Comparison of ENCODE assay signal across 30 cellular contexts in genomic region chr5:79576606-79577289, GRCh38.
"Had no signal": no experiment of that assay in that cellular context is flagged by ENCODE, and none has a peak within 500 bp of the region (broad histone marks: within the 10 kb centered on the region; RNA-seq: fewer than 3 reads in every experiment).

No MANE protein-coding gene starts in this region.

- H3K9me3 ChIP-seq: psoas muscle, uterus had no signal

- H3K4me1 Mint-ChIP-seq: endodermal cell; stimulated activated memory B cell treated with anti-CD40 and anti-IgM and Interleukin-4, amounts not matched to agents 10 μg/mL and 1 μg/mL and 100 μg/mL, for 72 hours had no signal

- H3K4me1 ChIP-seq: parathyroid adenoma, uterus had no signal

- H3K27me3 Mint-ChIP-seq: activated naive CD8-positive, alpha-beta T cell treated with anti-CD3 and anti-CD28 coated beads, Interleukin-2, amount 10 ng/mL, durations not matched to agents 7 days and 5 days; dendritic cell treated with granulocyte-macrophage colony-stimulating factor and Interleukin-4, amounts not matched to agents 40 ng/mL and 50 ng/mL, for 4 days; type B pancreatic cell had no signal

- H3K4me3 ChIP-seq: hepatocyte, psoas muscle, smooth muscle cell, uterus had no signal

- H3K36me3 Mint-ChIP-seq: activated naive CD4-positive, alpha-beta T cell treated with anti-CD3 and anti-CD28 coated beads, Interleukin-2, amount 10 ng/mL, durations not matched to agents 7 days and 5 days had no signal

- H3K27ac ChIP-seq: brain microvascular endothelial cell, hepatocyte, parathyroid adenoma, psoas muscle, uterus, WERI-Rb-1 had no signal

- H3K4me2 ChIP-seq: hepatocyte, smooth muscle cell had no signal

- H3K27me3 ChIP-seq: brain microvascular endothelial cell, hepatocyte, uterus had no signal

- H3K79me2 ChIP-seq: hepatocyte, parathyroid adenoma had no signal

- H3K27ac Mint-ChIP-seq: activated naive CD4-positive, alpha-beta T cell treated with anti-CD3 and anti-CD28 coated beads, Interleukin-2, amount 10 ng/mL, durations not matched to agents 7 days and 5 days; activated naive CD8-positive, alpha-beta T cell treated with anti-CD3 and anti-CD28 coated beads, Interleukin-2, amount 10 ng/mL, durations not matched to agents 7 days and 5 days; endodermal cell; stimulated activated memory B cell treated with anti-CD40 and anti-IgM and Interleukin-4, amounts not matched to agents 10 μg/mL and 1 μg/mL and 100 μg/mL, for 72 hours; T-helper 2 cell treated with Interferon-gamma antibody and Interleukin-4, amounts not matched to agents 5 μg/mL and 100 μg/mL, for 36 hours; type B pancreatic cell had no signal

- DNase-seq: activated CD4-positive, alpha-beta T cell treated with anti-CD3 and anti-CD28 coated beads for 48 hours; activated CD4-positive, alpha-beta T cell treated with anti-CD3 and anti-CD28 coated beads, Interleukin-2, amount 50 U/mL, for 48 hours; activated CD8-positive, alpha-beta memory T cell treated with anti-CD3 and anti-CD28 coated beads for 24 hours; activated gamma-delta T cell; activated naive CD4-positive, alpha-beta T cell treated with anti-CD3 and anti-CD28 coated beads, Interleukin-2, amount 10 ng/mL, durations not matched to agents 7 days and 5 days; activated naive CD8-positive, alpha-beta T cell treated with anti-CD3 and anti-CD28 coated beads, Interleukin-2, amount 10 ng/mL, durations not matched to agents 7 days and 5 days; brain microvascular endothelial cell; caudate nucleus; endodermal cell; glutamatergic neuron; islet precursor cell; left ventricle myocardium superior; midbrain; naive thymus-derived CD4-positive, alpha-beta T cell; nucleus accumbens; psoas muscle; stimulated activated CD4-positive, alpha-beta T cell treated with anti-CD3 and anti-CD28 coated beads, Interleukin-1b, Interleukin-23, amount 100 ng/mL, for 48 hours; stimulated activated CD4-positive, alpha-beta T cell treated with anti-CD3 and anti-CD28 coated beads, Interleukin-4, amount 100 ng/mL, for 4 hours; stimulated activated CD8-positive, alpha-beta memory T cell treated with anti-CD3 and anti-CD28 coated beads, Interleukin-4, amount 100 ng/mL, for 48 hours; stimulated activated naive CD8-positive, alpha-beta T cell treated with anti-CD3 and anti-CD28 coated beads, Interleukin-15, amount 100 ng/mL, for 72 hours; substantia nigra; uterus; WERI-Rb-1 had no signal

- H3K9ac ChIP-seq: parathyroid adenoma had no signal

- H3K4me3 Mint-ChIP-seq: activated naive CD4-positive, alpha-beta T cell treated with anti-CD3 and anti-CD28 coated beads, Interleukin-2, amount 10 ng/mL, durations not matched to agents 7 days and 5 days; activated naive CD8-positive, alpha-beta T cell treated with anti-CD3 and anti-CD28 coated beads, Interleukin-2, amount 10 ng/mL, durations not matched to agents 7 days and 5 days; dendritic cell treated with granulocyte-macrophage colony-stimulating factor and Interleukin-4, amounts not matched to agents 40 ng/mL and 50 ng/mL, for 4 days; endodermal cell; naive thymus-derived CD4-positive, alpha-beta T cell; stimulated activated memory B cell treated with anti-CD40 and anti-IgM and Interleukin-4, amounts not matched to agents 10 μg/mL and 1 μg/mL and 100 μg/mL, for 72 hours; stimulated activated naive CD8-positive, alpha-beta T cell treated with anti-CD3 and anti-CD28 coated beads, Interleukin-15, amount 100 ng/mL, for 72 hours; T-helper 2 cell treated with Interferon-gamma antibody and Interleukin-4, amounts not matched to agents 5 μg/mL and 100 μg/mL, for 36 hours; type B pancreatic cell had no signal

- H2AFZ ChIP-seq: hepatocyte, parathyroid adenoma had no signal

- H3K36me3 ChIP-seq: brain microvascular endothelial cell, uterus, WERI-Rb-1 had no signal
